ENCODE assay signal across 3 cellular contexts in the genomic region with DNA sequence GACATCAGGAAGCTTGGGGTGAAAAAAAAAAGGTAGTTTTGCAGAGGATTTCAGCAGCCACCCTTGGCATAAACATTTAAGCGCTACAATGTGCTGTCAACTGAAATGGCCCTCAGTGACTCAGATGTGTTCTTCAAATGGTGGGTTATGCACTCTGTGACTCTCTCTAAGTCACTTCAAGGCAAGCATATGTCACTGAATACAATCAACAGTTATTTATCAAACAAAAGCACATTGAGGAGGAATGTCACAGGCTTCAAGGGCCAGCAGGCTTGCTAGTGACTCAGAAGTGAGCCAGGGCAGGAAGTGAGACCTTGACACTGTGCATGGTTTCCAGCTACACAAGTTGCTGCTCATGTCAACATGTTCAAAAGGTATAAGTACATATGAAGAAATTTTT.
TF ChIP-seq lines count a peak whose summit lies in the region.

No MANE protein-coding gene starts in this region.

TF ChIP-seq in IMR-90, 13 proteins besides CTCF, POLR2A, EP300 and RAD21:
- TF ChIP-seq MAFK (IDR thresholded peaks at IDR 0.05; ENCODE audit: low read depth, low read length): no peak
- no peak for TF ChIP-seq RCOR1 (IDR thresholded peaks at IDR 0.05; ENCODE audit: insufficient replicate concordance, low read length)
- TF ChIP-seq, protein P1, sequence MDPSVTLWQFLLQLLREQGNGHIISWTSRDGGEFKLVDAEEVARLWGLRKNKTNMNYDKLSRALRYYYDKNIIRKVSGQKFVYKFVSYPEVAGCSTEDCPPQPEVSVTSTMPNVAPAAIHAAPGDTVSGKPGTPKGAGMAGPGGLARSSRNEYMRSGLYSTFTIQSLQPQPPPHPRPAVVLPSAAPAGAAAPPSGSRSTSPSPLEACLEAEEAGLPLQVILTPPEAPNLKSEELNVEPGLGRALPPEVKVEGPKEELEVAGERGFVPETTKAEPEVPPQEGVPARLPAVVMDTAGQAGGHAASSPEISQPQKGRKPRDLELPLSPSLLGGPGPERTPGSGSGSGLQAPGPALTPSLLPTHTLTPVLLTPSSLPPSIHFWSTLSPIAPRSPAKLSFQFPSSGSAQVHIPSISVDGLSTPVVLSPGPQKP (IDR thresholded peaks at IDR 0.05; ENCODE audit: borderline replicate concordance, low read depth, low read length): no peak
- no peak for TF ChIP-seq FOS (IDR thresholded peaks at IDR 0.05; ENCODE audit: low read depth, low read length)
- TF ChIP-seq CHD1 (IDR thresholded peaks at IDR 0.05; ENCODE audit: low read depth, low read length): no peak
- TF ChIP-seq, protein P2, sequence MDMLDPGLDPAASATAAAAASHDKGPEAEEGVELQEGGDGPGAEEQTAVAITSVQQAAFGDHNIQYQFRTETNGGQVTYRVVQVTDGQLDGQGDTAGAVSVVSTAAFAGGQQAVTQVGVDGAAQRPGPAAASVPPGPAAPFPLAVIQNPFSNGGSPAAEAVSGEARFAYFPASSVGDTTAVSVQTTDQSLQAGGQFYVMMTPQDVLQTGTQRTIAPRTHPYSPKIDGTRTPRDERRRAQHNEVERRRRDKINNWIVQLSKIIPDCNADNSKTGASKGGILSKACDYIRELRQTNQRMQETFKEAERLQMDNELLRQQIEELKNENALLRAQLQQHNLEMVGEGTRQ (IDR thresholded peaks at IDR 0.05; ENCODE audit: low read depth, low read length): no peak
- TF ChIP-seq BHLHE40 (IDR thresholded peaks at IDR 0.05; ENCODE audit: low read depth, low read length): no peak
- no peak for TF ChIP-seq RFX5 (IDR thresholded peaks at IDR 0.05; ENCODE audit: low read depth, low read length)
- no peak for TF ChIP-seq MXI1 (IDR thresholded peaks at IDR 0.05; ENCODE audit: borderline replicate concordance, low read depth, low read length)
- TF ChIP-seq MAZ (IDR thresholded peaks at IDR 0.05; ENCODE audit: borderline replicate concordance, low read depth, low read length): no peak
- no peak for TF ChIP-seq NFE2L2 (IDR thresholded peaks at IDR 0.05; ENCODE audit: low read depth, low read length)

TF ChIP-seq in H1, 55 proteins besides CTCF, POLR2A, EP300 and RAD21:
- no peak for TF ChIP-seq POU5F1 (IDR thresholded peaks at IDR 0.05; ENCODE audit: low read depth, low read length)
- TF ChIP-seq NRF1 (IDR thresholded peaks at IDR 0.05; ENCODE audit: low read depth, low read length): no peak
- TF ChIP-seq SP4 (IDR thresholded peaks at IDR 0.05; ENCODE audit: low read length): no peak
- no peak for TF ChIP-seq KDM5A (IDR thresholded peaks at IDR 0.05; ENCODE audit: low read length)
- TF ChIP-seq SP2 (IDR thresholded peaks at IDR 0.05; ENCODE audit: low read length): no peak
- TF ChIP-seq SIN3A (conservative IDR thresholded peaks at IDR 0.05 in 1 of 2, IDR thresholded peaks at IDR 0.05 in 1 of 2; ENCODE audit: low read depth in 1 of 2, low read length in 2 of 2): no peak
- no peak for TF ChIP-seq GABPA (IDR thresholded peaks at IDR 0.05; ENCODE audit: borderline replicate concordance, insufficient read depth, low read length)
- no peak for TF ChIP-seq TAF1 (IDR thresholded peaks at IDR 0.05; ENCODE audit: low read depth, low read length)
- TF ChIP-seq ZNF274 (IDR thresholded peaks at IDR 0.05; ENCODE audit: borderline replicate concordance, extremely low read depth, low read length): no peak
- TF ChIP-seq RXRA (IDR thresholded peaks at IDR 0.05; ENCODE audit: insufficient read depth, low read depth, low read length): no peak
- no peak for TF ChIP-seq CBX5 (IDR thresholded peaks at IDR 0.05; ENCODE audit: low read depth, low read length)
- TF ChIP-seq PHF8 (conservative IDR thresholded peaks at IDR 0.05; ENCODE audit: low read depth, low read length): no peak
- no peak for TF ChIP-seq CBX8 (IDR thresholded peaks at IDR 0.05; ENCODE audit: borderline replicate concordance, low read depth, low read length)
- TF ChIP-seq, protein P3, sequence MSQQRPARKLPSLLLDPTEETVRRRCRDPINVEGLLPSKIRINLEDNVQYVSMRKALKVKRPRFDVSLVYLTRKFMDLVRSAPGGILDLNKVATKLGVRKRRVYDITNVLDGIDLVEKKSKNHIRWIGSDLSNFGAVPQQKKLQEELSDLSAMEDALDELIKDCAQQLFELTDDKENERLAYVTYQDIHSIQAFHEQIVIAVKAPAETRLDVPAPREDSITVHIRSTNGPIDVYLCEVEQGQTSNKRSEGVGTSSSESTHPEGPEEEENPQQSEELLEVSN (IDR thresholded peaks at IDR 0.05): no peak
- TF ChIP-seq SRF (IDR thresholded peaks at IDR 0.05; ENCODE audit: low read depth, low read length): no peak
TF ChIP-seq in H1: peak in this region for 0.

TF ChIP-seq in GM12891, 5 proteins besides CTCF, POLR2A, EP300 and RAD21:
- TF ChIP-seq TAF1 (IDR thresholded peaks at IDR 0.05; ENCODE audit: low read depth, low read length): no peak
- TF ChIP-seq POLR2AphosphoS5 (IDR thresholded peaks at IDR 0.05; ENCODE audit: low read depth, low read length): no peak
- no peak for TF ChIP-seq POU2F2 (IDR thresholded peaks at IDR 0.05; ENCODE audit: low read depth, low read length)
- TF ChIP-seq SPI1 (IDR thresholded peaks at IDR 0.05; ENCODE audit: low read depth, low read length): no peak
- no peak for TF ChIP-seq PAX5 (IDR thresholded peaks at IDR 0.05; ENCODE audit: insufficient read depth, low read length, severe bottlenecking)
